Comparison of ENCODE assay signal across 28 cellular contexts in the genomic region with DNA sequence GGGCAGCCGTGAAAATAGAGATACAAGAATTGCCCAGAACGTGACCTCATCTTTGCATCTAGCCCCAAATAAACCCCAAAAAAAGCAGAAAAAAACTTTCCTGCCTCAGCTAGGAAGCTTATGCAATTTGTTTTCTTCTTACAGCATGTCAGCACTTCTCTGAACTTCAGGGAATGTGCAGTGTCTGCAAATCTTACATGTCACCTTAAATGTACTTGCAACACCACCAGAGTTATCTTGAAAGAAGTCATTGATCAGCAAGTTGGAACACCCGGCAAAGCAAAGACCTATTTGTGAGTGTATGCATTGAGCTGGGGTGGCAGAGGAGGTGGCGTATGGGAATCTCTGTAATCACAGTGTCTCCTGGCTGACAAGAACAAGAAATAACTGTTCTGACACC.
"Had no signal": no experiment of that assay in that cellular context is flagged by ENCODE, and none has a peak within 500 bp of the region (broad histone marks: within the 10 kb centered on the region; RNA-seq: fewer than 3 reads in every experiment).

No MANE protein-coding gene starts in this region.

- H3K36me3 ChIP-seq: esophagus squamous epithelium, gastroesophageal sphincter, left ventricle myocardium inferior, lower lobe of right lung, pancreas, prostate gland, spleen, tibial artery, upper lobe of right lung, vagina had no signal

- H3K9me3 ChIP-seq: esophagus squamous epithelium, gastroesophageal sphincter, left ventricle myocardium inferior, lower lobe of right lung, pancreas, prostate gland, spleen, tibial artery, upper lobe of right lung, vagina had no signal

- H3K4me3 ChIP-seq: esophagus squamous epithelium, gastroesophageal sphincter, left ventricle myocardium inferior, lower lobe of right lung, pancreas, prostate gland, spleen, tibial artery, upper lobe of right lung, vagina had no signal

- ATAC-seq: effector memory CD8-positive, alpha-beta T cell; gastroesophageal sphincter; left cardiac atrium; lower lobe of right lung; natural killer cell treated with Interleukin-12 subunit alpha and Interleukin-12 subunit beta and Interleukin-15 and Interleukin-18, amount 100 ng/mL, for 72 hours; pancreas; sciatic nerve; stimulated activated memory B cell treated with anti-CD40 and anti-IgM and Interleukin-4, amounts not matched to agents 10 μg/mL and 1 μg/mL and 100 μg/mL, for 72 hours; upper lobe of right lung had no signal

- H3K36me3 Mint-ChIP-seq: memory B cell; natural killer cell treated with Interleukin-12 subunit alpha and Interleukin-12 subunit beta and Interleukin-15 and Interleukin-18, amount 100 ng/mL, for 72 hours; stimulated activated memory B cell treated with anti-CD40 and anti-IgM and Interleukin-4, amounts not matched to agents 10 μg/mL and 1 μg/mL and 100 μg/mL, for 72 hours had no signal

- H3K27me3 Mint-ChIP-seq: stimulated activated memory B cell treated with anti-CD40 and anti-IgM and Interleukin-4, amounts not matched to agents 10 μg/mL and 1 μg/mL and 100 μg/mL, for 72 hours had no signal

- H3K27ac Mint-ChIP-seq: effector memory CD8-positive, alpha-beta T cell; memory B cell; natural killer cell treated with Interleukin-12 subunit alpha and Interleukin-12 subunit beta and Interleukin-15 and Interleukin-18, amount 100 ng/mL, for 72 hours; stimulated activated memory B cell treated with anti-CD40 and anti-IgM and Interleukin-4, amounts not matched to agents 10 μg/mL and 1 μg/mL and 100 μg/mL, for 72 hours; stimulated activated naive CD8-positive, alpha-beta T cell treated with anti-CD3 and anti-CD28 coated beads, Interleukin-15, Interleukin-2, amounts not matched to agents 100 ng/mL and 50 ng/mL, for 24 hours had no signal

- H3K27ac ChIP-seq: epithelial cell of prostate, esophagus squamous epithelium, gastroesophageal sphincter, left ventricle myocardium inferior, lower lobe of right lung, pancreas, prostate gland, spleen, tibial artery, upper lobe of right lung, vagina had no signal

- DNase-seq: cortex of kidney; effector memory CD8-positive, alpha-beta T cell; esophagus squamous epithelium; foreskin fibroblast; glutamatergic neuron; kidney; left cardiac atrium; left ventricle myocardium inferior; lower lobe of right lung; midbrain; occipital lobe; pancreas; retina; spleen; stimulated activated CD4-positive, alpha-beta T cell treated with anti-CD3 and anti-CD28 coated beads, Interleukin-15, amount 100 ng/mL, for 24 hours; stimulated activated CD4-positive, alpha-beta T cell treated with anti-CD3 and anti-CD28 coated beads, Interleukin-1b, Interleukin-23, amount 100 ng/mL, for 48 hours; stimulated activated CD4-positive, alpha-beta T cell treated with anti-CD3 and anti-CD28 coated beads, Interleukin-4, amount 100 ng/mL, for 24 hours; tibial artery; upper lobe of right lung had no signal

- H3K4me3 Mint-ChIP-seq: effector memory CD8-positive, alpha-beta T cell; memory B cell; natural killer cell treated with Interleukin-12 subunit alpha and Interleukin-12 subunit beta and Interleukin-15 and Interleukin-18, amount 100 ng/mL, for 72 hours; stimulated activated memory B cell treated with anti-CD40 and anti-IgM and Interleukin-4, amounts not matched to agents 10 μg/mL and 1 μg/mL and 100 μg/mL, for 72 hours; stimulated activated naive CD8-positive, alpha-beta T cell treated with anti-CD3 and anti-CD28 coated beads, Interleukin-15, Interleukin-2, amounts not matched to agents 100 ng/mL and 50 ng/mL, for 24 hours had no signal

- H3K9me3 Mint-ChIP-seq: effector memory CD8-positive, alpha-beta T cell; natural killer cell treated with Interleukin-12 subunit alpha and Interleukin-12 subunit beta and Interleukin-15 and Interleukin-18, amount 100 ng/mL, for 72 hours; stimulated activated naive CD8-positive, alpha-beta T cell treated with anti-CD3 and anti-CD28 coated beads, Interleukin-15, Interleukin-2, amounts not matched to agents 100 ng/mL and 50 ng/mL, for 24 hours had no signal

- H3K27me3 ChIP-seq: esophagus squamous epithelium, gastroesophageal sphincter, pancreas, tibial artery, upper lobe of right lung, vagina had no signal

- H3K4me1 Mint-ChIP-seq: memory B cell; stimulated activated memory B cell treated with anti-CD40 and anti-IgM and Interleukin-4, amounts not matched to agents 10 μg/mL and 1 μg/mL and 100 μg/mL, for 72 hours had no signal

- H3K4me1 ChIP-seq: esophagus squamous epithelium, gastroesophageal sphincter, left ventricle myocardium inferior, lower lobe of right lung, pancreas, prostate gland, spleen, tibial artery, upper lobe of right lung, vagina had no signal
